In genomic region chr4:25448379-25449109, GRCh38 we compare ENCODE assay signal across 14 cellular contexts.
DNase-seq lines count a peak whose midpoint lies in the region; ATAC-seq lines count a peak whose summit lies in the region.
"Had no signal": no experiment of that assay in that cellular context is flagged by ENCODE, and none has a peak within 500 bp of the region (broad histone marks: within the 10 kb centered on the region; RNA-seq: fewer than 3 reads in every experiment).

No MANE protein-coding gene starts in this region.

- DNase-seq in right cardiac atrium, result no peak
- DNase-seq in Right ventricle myocardium superior, result no peak
- DNase-seq in amniotic stem cell (lab: John Stamatoyannopoulos, UW), result peak; percentile 9
- peak; percentile 44 for DNase-seq in iris pigment epithelial cell (ENCODE audit: low read depth)
- DNase-seq in NK-92 treated with Interleukin-12 subunit alpha and Interleukin-12 subunit beta, amount 100 ng/mL, for 24 hours (lab: John Stamatoyannopoulos, UW), result no peak
- no peak for DNase-seq in activated T-cell treated with anti-CD3 and anti-CD28 coated beads for 4 hours
- DNase-seq: activated T-cell treated with anti-CD3 and anti-CD28 coated beads, Interleukin-2, amount 50 U/mL, for 72 hours; central memory CD4-positive, alpha-beta T cell; NCI-H748 treated with DMSO at 0.1 percent for 48 hours; SK-N-SH; stimulated activated CD4-positive, alpha-beta T cell treated with anti-CD3 and anti-CD28 coated beads, Interleukin-12 subunit alpha, Interleukin-12 subunit beta, amount 100 ng/mL, for 4 hours had no signal

- no peaks in the 10 kb centered on the region for H3K9me3 ChIP-seq in right cardiac atrium (ENCODE audit: control insufficient read depth, low read length)
- H3K9me3 ChIP-seq: SK-N-SH had no signal

- intact Hi-C loops in right cardiac atrium (cut with DNase I) (loop anchor here in 1 of 4 donors (10.0 kb wide), 1 partner anchor 326 kb away; no protein-coding TSS in a partner anchor), Right ventricle myocardium superior (cut with DNase I) (no loop called here)

- 64% methylated on average over 5 of the region's 5 CpGs for WGBS in right cardiac atrium

- peak; percentile 31 to 51 for ATAC-seq in right cardiac atrium
- ATAC-seq in Right ventricle myocardium superior (ENCODE audit: poor library complexity), result no peak
- ATAC-seq in GM18498 (IDR thresholded peaks at IDR 0.05; ENCODE audit: unreplicated experiment), result no peak
- no peak for ATAC-seq in HG03439 (IDR thresholded peaks at IDR 0.05; ENCODE audit: unreplicated experiment)
- ATAC-seq: K562 had no signal

- no peak overlapping the region for H3K27ac ChIP-seq in right cardiac atrium (ENCODE audit: low read length)

- no peak overlapping the region for H3K4me3 ChIP-seq in right cardiac atrium (ENCODE audit: low read length)
- H3K4me3 ChIP-seq: K562 had no signal

- no peaks in the 10 kb centered on the region for H3K27me3 ChIP-seq in right cardiac atrium (ENCODE audit: control insufficient read depth, insufficient read depth)

- no peaks in the 10 kb centered on the region for H3K4me1 ChIP-seq in right cardiac atrium (ENCODE audit: control insufficient read depth, insufficient read depth, low read length)

Comparison
In these comparisons a context has a peak if more than half of its experiments do, and no peak if none do; other contexts are left out.
1. ATAC-seq: peak in right cardiac atrium (2 of 2); none in Right ventricle myocardium superior (single experiment), GM18498 (single experiment) and HG03439 (single experiment).
2. DNase-seq: peak in amniotic stem cell (single experiment) and iris pigment epithelial cell (single experiment); none in right cardiac atrium (0 of 3), Right ventricle myocardium superior (single experiment), NK-92 treated with Interleukin-12 subunit alpha and Interleukin-12 subunit beta, amount 100 ng/mL, for 24 hours (single experiment) and activated T-cell treated with anti-CD3 and anti-CD28 coated beads for 4 hours (single experiment).